Comparison of ENCODE assay signal across 16 cellular contexts in genomic region chr2:236078675-236079255, GRCh38.
DNase-seq lines count a peak whose midpoint lies in the region; ATAC-seq and TF ChIP-seq lines count a peak whose summit lies in the region.
"Had no signal": no experiment of that assay in that cellular context is flagged by ENCODE, and none has a peak within 500 bp of the region (broad histone marks: within the 10 kb centered on the region; RNA-seq: fewer than 3 reads in every experiment).

No MANE protein-coding gene starts in this region.

- ATAC-seq in natural killer cell treated with Interleukin-12 subunit alpha and Interleukin-12 subunit beta and Interleukin-15 and Interleukin-18, amount 100 ng/mL, for 72 hours: peak; percentile 11 to 22
- ATAC-seq in natural killer cell (no peak), left colon (peak; percentile 35), HG02759 (IDR thresholded peaks at IDR 0.05; ENCODE audit: unreplicated experiment) (no peak)
- ATAC-seq: GM12878 had no signal

- H3K27me3 Mint-ChIP-seq in natural killer cell treated with Interleukin-12 subunit alpha and Interleukin-12 subunit beta and Interleukin-15 and Interleukin-18, amount 100 ng/mL, for 72 hours: no peaks in the 10 kb centered on the region
- H3K27me3 Mint-ChIP-seq in natural killer cell (ENCODE audit: low read depth in 2 of 2) (no peaks in the 10 kb centered on the region), chondrocyte (ENCODE audit: low read depth) (no peaks in the 10 kb centered on the region)
- H3K27me3 Mint-ChIP-seq: CD4-positive, CD25-positive, alpha-beta regulatory T cell had no signal

- no peaks in the 10 kb centered on the region for H3K27me3 ChIP-seq in H7 (ENCODE audit: control insufficient read depth, insufficient read depth, low read length)
- H3K27me3 ChIP-seq: BE2C, SJSA1 had no signal

- H3K4me1 Mint-ChIP-seq in natural killer cell treated with Interleukin-12 subunit alpha and Interleukin-12 subunit beta and Interleukin-15 and Interleukin-18, amount 100 ng/mL, for 72 hours (ENCODE audit: low read depth in 2 of 2): peaks cover 0 to 3% of the 10 kb centered on the region in 2 donors
- H3K4me1 Mint-ChIP-seq in natural killer cell: no peaks in the 10 kb centered on the region
- H3K4me1 Mint-ChIP-seq in chondrocyte (ENCODE audit: low read depth): peaks cover 24% of the 10 kb centered on the region
- H3K4me1 Mint-ChIP-seq: CD4-positive, CD25-positive, alpha-beta regulatory T cell had no signal

- H3K27ac Mint-ChIP-seq in natural killer cell treated with Interleukin-12 subunit alpha and Interleukin-12 subunit beta and Interleukin-15 and Interleukin-18, amount 100 ng/mL, for 72 hours: no peak overlapping the region
- H3K27ac Mint-ChIP-seq in natural killer cell (no peak overlapping the region), chondrocyte (ENCODE audit: unreplicated experiment) (peak overlapping the region; percentile 36)
- H3K27ac Mint-ChIP-seq: CD4-positive, CD25-positive, alpha-beta regulatory T cell had no signal

- no peak overlapping the region for H3K4me3 ChIP-seq in H7 (ENCODE audit: insufficient read depth, low read depth, low read length)
- H3K4me3 ChIP-seq: GM12878, HAP-1, SJSA1 had no signal

- H3K4me3 Mint-ChIP-seq in natural killer cell treated with Interleukin-12 subunit alpha and Interleukin-12 subunit beta and Interleukin-15 and Interleukin-18, amount 100 ng/mL, for 72 hours: no peak overlapping the region
- H3K4me3 Mint-ChIP-seq in natural killer cell (no peak overlapping the region), chondrocyte (ENCODE audit: unreplicated experiment) (no peak overlapping the region)
- H3K4me3 Mint-ChIP-seq: CD4-positive, CD25-positive, alpha-beta regulatory T cell had no signal

- H3K36me3 Mint-ChIP-seq in natural killer cell treated with Interleukin-12 subunit alpha and Interleukin-12 subunit beta and Interleukin-15 and Interleukin-18, amount 100 ng/mL, for 72 hours: no peaks in the 10 kb centered on the region
- H3K36me3 Mint-ChIP-seq in natural killer cell: no peaks in the 10 kb centered on the region
- H3K36me3 Mint-ChIP-seq in chondrocyte (ENCODE audit: low read depth): peaks cover 1% of the 10 kb centered on the region
- H3K36me3 Mint-ChIP-seq: CD4-positive, CD25-positive, alpha-beta regulatory T cell had no signal

- intact Hi-C loops in natural killer cell (cut with micrococcal nuclease): no loop called here
- intact Hi-C loops in left colon (cut with DNase I, micrococcal nuclease): no loop called here

- H3K9me3 Mint-ChIP-seq in natural killer cell treated with Interleukin-12 subunit alpha and Interleukin-12 subunit beta and Interleukin-15 and Interleukin-18, amount 100 ng/mL, for 72 hours: no peaks in the 10 kb centered on the region
- H3K9me3 Mint-ChIP-seq in natural killer cell: no peaks in the 10 kb centered on the region
- peaks cover 6% of the 10 kb centered on the region for H3K9me3 Mint-ChIP-seq in chondrocyte (ENCODE audit: low read depth)
- H3K9me3 Mint-ChIP-seq: CD4-positive, CD25-positive, alpha-beta regulatory T cell had no signal

- DNase-seq in natural killer cell treated with Interleukin-12 subunit alpha and Interleukin-12 subunit beta and Interleukin-15 and Interleukin-18, amount 100 ng/mL, for 72 hours (ENCODE audit: low spot score): no peak
- DNase-seq in natural killer cell: no peak
- no peak for DNase-seq in chondrocyte (ENCODE audit: low spot score)
- DNase-seq in left colon: no peak
- DNase-seq in occipital lobe (lab: John Stamatoyannopoulos, UW): no peak
- no peak for DNase-seq in NCI-H446 (lab: John Stamatoyannopoulos, UW)
- DNase-seq in H7: no peak
- DNase-seq: BE2C; CD4-positive, CD25-positive, alpha-beta regulatory T cell; KG1; NCI-H1417 treated with DMSO at 0.1 percent for 48 hours; NCI-H187 treated with DMSO at 0.1 percent for 48 hours had no signal

- no peaks in the 10 kb centered on the region for H3K36me3 ChIP-seq in H7 (replicated peaks; ENCODE audit: control insufficient read depth, insufficient read depth, low read length)
- H3K36me3 ChIP-seq: BE2C, HAP-1, SJSA1 had no signal

- no peak for TF ChIP-seq CTCF in natural killer cell (IDR thresholded peaks at IDR 0.05)
- no peak for TF ChIP-seq CTCF in chondrocyte (IDR thresholded peaks at IDR 0.05)

Comparison
In these comparisons a context has a peak if more than half of its experiments do, and no peak if none do; other contexts are left out.
1. ATAC-seq: peak in natural killer cell treated with Interleukin-12 subunit alpha and Interleukin-12 subunit beta and Interleukin-15 and Interleukin-18, amount 100 ng/mL, for 72 hours (2 of 2) and left colon (single experiment); none in natural killer cell (0 of 3) and HG02759 (single experiment).